Comparison of ENCODE assay signal across 1 cellular context in the genomic region with DNA sequence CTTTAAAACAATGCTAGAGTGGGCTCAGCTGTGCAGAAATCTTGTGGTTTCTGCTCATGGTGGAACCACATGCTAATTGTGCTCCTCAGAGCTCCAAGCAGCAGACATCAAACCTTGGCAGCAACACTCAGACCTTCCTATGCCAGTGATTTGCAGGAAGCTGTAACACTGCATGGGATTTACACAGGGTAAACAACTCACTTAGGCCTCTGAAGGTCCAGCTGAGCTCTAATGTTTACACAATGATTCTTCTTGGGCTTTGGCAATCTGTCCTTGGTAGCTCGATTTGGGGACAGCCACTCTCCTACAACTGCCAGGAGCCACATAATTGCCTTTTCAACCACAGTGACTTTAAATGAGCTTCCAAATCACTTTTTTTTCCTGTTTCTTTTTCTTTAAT.
TF ChIP-seq lines count a peak whose summit lies in the region.

No MANE protein-coding gene starts in this region.

TF ChIP-seq in HepG2, 621 proteins besides CTCF, POLR2A, EP300 and RAD21 (continued from another document and continues in another):
- TF ChIP-seq, protein P1, sequence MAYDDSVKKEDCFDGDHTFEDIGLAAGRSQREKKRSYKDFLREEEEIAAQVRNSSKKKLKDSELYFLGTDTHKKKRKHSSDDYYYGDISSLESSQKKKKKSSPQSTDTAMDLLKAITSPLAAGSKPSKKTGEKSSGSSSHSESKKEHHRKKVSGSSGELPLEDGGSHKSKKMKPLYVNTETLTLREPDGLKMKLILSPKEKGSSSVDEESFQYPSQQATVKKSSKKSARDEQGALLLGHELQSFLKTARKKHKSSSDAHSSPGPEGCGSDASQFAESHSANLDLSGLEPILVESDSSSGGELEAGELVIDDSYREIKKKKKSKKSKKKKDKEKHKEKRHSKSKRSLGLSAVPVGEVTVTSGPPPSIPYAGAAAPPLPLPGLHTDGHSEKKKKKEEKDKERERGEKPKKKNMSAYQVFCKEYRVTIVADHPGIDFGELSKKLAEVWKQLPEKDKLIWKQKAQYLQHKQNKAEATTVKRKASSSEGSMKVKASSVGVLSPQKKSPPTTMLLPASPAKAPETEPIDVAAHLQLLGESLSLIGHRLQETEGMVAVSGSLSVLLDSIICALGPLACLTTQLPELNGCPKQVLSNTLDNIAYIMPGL (CRISPR knock-in tag; IDR thresholded peaks at IDR 0.05; ENCODE audit: borderline replicate concordance in 1 of 2, low read depth in 1 of 2): 0 out of 4 replicates have a peak, but pooled peaks of 1 of the 2 experiments have one; percentile 37
- TF ChIP-seq ZNF780A (CRISPR knock-in tag; IDR thresholded peaks at IDR 0.05): no peak
- TF ChIP-seq HHEX (CRISPR knock-in tag; IDR thresholded peaks at IDR 0.05): no peak
- no peak for TF ChIP-seq ZNF570 (CRISPR knock-in tag; IDR thresholded peaks at IDR 0.05; ENCODE audit: borderline replicate concordance)
- TF ChIP-seq ZNF260 (CRISPR knock-in tag; IDR thresholded peaks at IDR 0.05; ENCODE audit: borderline replicate concordance, low read depth): no peak
- peak; percentile 55; the same call in 1 of the 2 replicates for TF ChIP-seq THAP11 (CRISPR knock-in tag; IDR thresholded peaks at IDR 0.05)
- no peak for TF ChIP-seq SNAPC2 (CRISPR knock-in tag; IDR thresholded peaks at IDR 0.05)
- no peak for TF ChIP-seq KDM2A (CRISPR knock-in tag; IDR thresholded peaks at IDR 0.05; ENCODE audit: borderline replicate concordance, low read depth)
- no peak for TF ChIP-seq NR2C2 (CRISPR knock-in tag; IDR thresholded peaks at IDR 0.05; ENCODE audit: borderline replicate concordance)
- TF ChIP-seq, protein P2, sequence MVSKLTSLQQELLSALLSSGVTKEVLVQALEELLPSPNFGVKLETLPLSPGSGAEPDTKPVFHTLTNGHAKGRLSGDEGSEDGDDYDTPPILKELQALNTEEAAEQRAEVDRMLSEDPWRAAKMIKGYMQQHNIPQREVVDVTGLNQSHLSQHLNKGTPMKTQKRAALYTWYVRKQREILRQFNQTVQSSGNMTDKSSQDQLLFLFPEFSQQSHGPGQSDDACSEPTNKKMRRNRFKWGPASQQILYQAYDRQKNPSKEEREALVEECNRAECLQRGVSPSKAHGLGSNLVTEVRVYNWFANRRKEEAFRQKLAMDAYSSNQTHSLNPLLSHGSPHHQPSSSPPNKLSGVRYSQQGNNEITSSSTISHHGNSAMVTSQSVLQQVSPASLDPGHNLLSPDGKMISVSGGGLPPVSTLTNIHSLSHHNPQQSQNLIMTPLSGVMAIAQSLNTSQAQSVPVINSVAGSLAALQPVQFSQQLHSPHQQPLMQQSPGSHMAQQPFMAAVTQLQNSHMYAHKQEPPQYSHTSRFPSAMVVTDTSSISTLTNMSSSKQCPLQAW (CRISPR knock-in tag; IDR thresholded peaks at IDR 0.05): peak; percentile 67; the same call in 1 of the 2 replicates
- TF ChIP-seq SNAI1 (CRISPR knock-in tag; IDR thresholded peaks at IDR 0.05; ENCODE audit: borderline replicate concordance): no peak
- TF ChIP-seq, protein P3, sequence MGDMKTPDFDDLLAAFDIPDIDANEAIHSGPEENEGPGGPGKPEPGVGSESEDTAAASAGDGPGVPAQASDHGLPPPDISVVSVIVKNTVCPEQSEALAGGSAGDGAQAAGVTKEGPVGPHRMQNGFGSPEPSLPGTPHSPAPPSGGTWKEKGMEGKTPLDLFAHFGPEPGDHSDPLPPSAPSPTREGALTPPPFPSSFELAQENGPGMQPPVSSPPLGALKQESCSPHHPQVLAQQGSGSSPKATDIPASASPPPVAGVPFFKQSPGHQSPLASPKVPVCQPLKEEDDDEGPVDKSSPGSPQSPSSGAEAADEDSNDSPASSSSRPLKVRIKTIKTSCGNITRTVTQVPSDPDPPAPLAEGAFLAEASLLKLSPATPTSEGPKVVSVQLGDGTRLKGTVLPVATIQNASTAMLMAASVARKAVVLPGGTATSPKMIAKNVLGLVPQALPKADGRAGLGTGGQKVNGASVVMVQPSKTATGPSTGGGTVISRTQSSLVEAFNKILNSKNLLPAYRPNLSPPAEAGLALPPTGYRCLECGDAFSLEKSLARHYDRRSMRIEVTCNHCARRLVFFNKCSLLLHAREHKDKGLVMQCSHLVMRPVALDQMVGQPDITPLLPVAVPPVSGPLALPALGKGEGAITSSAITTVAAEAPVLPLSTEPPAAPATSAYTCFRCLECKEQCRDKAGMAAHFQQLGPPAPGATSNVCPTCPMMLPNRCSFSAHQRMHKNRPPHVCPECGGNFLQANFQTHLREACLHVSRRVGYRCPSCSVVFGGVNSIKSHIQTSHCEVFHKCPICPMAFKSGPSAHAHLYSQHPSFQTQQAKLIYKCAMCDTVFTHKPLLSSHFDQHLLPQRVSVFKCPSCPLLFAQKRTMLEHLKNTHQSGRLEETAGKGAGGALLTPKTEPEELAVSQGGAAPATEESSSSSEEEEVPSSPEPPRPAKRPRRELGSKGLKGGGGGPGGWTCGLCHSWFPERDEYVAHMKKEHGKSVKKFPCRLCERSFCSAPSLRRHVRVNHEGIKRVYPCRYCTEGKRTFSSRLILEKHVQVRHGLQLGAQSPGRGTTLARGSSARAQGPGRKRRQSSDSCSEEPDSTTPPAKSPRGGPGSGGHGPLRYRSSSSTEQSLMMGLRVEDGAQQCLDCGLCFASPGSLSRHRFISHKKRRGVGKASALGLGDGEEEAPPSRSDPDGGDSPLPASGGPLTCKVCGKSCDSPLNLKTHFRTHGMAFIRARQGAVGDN (CRISPR knock-in tag; IDR thresholded peaks at IDR 0.05): no peak
- no peak for TF ChIP-seq ZNF333 (CRISPR knock-in tag; IDR thresholded peaks at IDR 0.05; ENCODE audit: borderline replicate concordance)
- TF ChIP-seq KLF6 (CRISPR knock-in tag; IDR thresholded peaks at IDR 0.05): no peak
- no peak for TF ChIP-seq ZKSCAN5 (CRISPR knock-in tag; IDR thresholded peaks at IDR 0.05)
- no peak for TF ChIP-seq RAD51 (IDR thresholded peaks at IDR 0.05; ENCODE audit: borderline replicate concordance)
- TF ChIP-seq MYNN (CRISPR knock-in tag; IDR thresholded peaks at IDR 0.05; ENCODE audit: low read depth): no peak
- TF ChIP-seq BRD4 (CRISPR knock-in tag; IDR thresholded peaks at IDR 0.05): no peak
- TF ChIP-seq TRIM24 (CRISPR knock-in tag; IDR thresholded peaks at IDR 0.05): no peak
- no peak for TF ChIP-seq ZNF616 (CRISPR knock-in tag; IDR thresholded peaks at IDR 0.05; ENCODE audit: low read depth)
- 0 out of 2 replicates have a peak, but pooled peaks have one; percentile 53 for TF ChIP-seq NAIF1 (CRISPR knock-in tag; IDR thresholded peaks at IDR 0.05; ENCODE audit: borderline replicate concordance)
- TF ChIP-seq ZSCAN31 (CRISPR knock-in tag; IDR thresholded peaks at IDR 0.05; ENCODE audit: low read depth): no peak
- TF ChIP-seq NBN (conservative IDR thresholded peaks at IDR 0.05): no peak
- TF ChIP-seq HOXD1 (CRISPR knock-in tag; IDR thresholded peaks at IDR 0.05): no peak
- TF ChIP-seq, protein P4, sequence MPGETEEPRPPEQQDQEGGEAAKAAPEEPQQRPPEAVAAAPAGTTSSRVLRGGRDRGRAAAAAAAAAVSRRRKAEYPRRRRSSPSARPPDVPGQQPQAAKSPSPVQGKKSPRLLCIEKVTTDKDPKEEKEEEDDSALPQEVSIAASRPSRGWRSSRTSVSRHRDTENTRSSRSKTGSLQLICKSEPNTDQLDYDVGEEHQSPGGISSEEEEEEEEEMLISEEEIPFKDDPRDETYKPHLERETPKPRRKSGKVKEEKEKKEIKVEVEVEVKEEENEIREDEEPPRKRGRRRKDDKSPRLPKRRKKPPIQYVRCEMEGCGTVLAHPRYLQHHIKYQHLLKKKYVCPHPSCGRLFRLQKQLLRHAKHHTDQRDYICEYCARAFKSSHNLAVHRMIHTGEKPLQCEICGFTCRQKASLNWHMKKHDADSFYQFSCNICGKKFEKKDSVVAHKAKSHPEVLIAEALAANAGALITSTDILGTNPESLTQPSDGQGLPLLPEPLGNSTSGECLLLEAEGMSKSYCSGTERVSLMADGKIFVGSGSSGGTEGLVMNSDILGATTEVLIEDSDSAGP (CRISPR knock-in tag; IDR thresholded peaks at IDR 0.05; ENCODE audit: borderline replicate concordance): no peak
- peak; percentile 63 for TF ChIP-seq POGZ (CRISPR knock-in tag; IDR thresholded peaks at IDR 0.05)
- TF ChIP-seq, protein P5, sequence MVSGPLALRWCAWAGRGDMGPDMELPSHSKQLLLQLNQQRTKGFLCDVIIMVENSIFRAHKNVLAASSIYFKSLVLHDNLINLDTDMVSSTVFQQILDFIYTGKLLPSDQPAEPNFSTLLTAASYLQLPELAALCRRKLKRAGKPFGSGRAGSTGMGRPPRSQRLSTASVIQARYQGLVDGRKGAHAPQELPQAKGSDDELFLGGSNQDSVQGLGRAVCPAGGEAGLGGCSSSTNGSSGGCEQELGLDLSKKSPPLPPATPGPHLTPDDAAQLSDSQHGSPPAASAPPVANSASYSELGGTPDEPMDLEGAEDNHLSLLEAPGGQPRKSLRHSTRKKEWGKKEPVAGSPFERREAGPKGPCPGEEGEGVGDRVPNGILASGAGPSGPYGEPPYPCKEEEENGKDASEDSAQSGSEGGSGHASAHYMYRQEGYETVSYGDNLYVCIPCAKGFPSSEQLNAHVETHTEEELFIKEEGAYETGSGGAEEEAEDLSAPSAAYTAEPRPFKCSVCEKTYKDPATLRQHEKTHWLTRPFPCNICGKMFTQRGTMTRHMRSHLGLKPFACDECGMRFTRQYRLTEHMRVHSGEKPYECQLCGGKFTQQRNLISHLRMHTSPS (CRISPR knock-in tag; IDR thresholded peaks at IDR 0.05; ENCODE audit: low read depth): 0 out of 2 replicates have a peak, but pooled peaks have one; percentile 34
- TF ChIP-seq, protein P6, sequence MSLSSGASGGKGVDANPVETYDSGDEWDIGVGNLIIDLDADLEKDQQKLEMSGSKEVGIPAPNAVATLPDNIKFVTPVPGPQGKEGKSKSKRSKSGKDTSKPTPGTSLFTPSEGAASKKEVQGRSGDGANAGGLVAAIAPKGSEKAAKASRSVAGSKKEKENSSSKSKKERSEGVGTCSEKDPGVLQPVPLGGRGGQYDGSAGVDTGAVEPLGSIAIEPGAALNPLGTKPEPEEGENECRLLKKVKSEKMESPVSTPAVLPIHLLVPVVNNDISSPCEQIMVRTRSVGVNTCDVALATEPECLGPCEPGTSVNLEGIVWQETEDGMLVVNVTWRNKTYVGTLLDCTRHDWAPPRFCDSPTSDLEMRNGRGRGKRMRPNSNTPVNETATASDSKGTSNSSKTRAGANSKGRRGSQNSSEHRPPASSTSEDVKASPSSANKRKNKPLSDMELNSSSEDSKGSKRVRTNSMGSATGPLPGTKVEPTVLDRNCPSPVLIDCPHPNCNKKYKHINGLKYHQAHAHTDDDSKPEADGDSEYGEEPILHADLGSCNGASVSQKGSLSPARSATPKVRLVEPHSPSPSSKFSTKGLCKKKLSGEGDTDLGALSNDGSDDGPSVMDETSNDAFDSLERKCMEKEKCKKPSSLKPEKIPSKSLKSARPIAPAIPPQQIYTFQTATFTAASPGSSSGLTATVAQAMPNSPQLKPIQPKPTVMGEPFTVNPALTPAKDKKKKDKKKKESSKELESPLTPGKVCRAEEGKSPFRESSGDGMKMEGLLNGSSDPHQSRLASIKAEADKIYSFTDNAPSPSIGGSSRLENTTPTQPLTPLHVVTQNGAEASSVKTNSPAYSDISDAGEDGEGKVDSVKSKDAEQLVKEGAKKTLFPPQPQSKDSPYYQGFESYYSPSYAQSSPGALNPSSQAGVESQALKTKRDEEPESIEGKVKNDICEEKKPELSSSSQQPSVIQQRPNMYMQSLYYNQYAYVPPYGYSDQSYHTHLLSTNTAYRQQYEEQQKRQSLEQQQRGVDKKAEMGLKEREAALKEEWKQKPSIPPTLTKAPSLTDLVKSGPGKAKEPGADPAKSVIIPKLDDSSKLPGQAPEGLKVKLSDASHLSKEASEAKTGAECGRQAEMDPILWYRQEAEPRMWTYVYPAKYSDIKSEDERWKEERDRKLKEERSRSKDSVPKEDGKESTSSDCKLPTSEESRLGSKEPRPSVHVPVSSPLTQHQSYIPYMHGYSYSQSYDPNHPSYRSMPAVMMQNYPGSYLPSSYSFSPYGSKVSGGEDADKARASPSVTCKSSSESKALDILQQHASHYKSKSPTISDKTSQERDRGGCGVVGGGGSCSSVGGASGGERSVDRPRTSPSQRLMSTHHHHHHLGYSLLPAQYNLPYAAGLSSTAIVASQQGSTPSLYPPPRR (CRISPR knock-in tag; IDR thresholded peaks at IDR 0.05; ENCODE audit: borderline replicate concordance): no peak; the same call in 1 of the 2 replicates
- TF ChIP-seq GFI1 (CRISPR knock-in tag; IDR thresholded peaks at IDR 0.05; ENCODE audit: borderline replicate concordance): peak; percentile 86
- no peak for TF ChIP-seq ZNF441 (CRISPR knock-in tag; IDR thresholded peaks at IDR 0.05; ENCODE audit: borderline replicate concordance)
- 0 out of 2 replicates have a peak, but pooled peaks have one; percentile 57 for TF ChIP-seq ZKSCAN8 (CRISPR knock-in tag; IDR thresholded peaks at IDR 0.05; ENCODE audit: borderline replicate concordance)
- no peak for TF ChIP-seq NCOR1 (IDR thresholded peaks at IDR 0.05; ENCODE audit: borderline replicate concordance, low read length)
- TF ChIP-seq MTA3 (CRISPR knock-in tag; IDR thresholded peaks at IDR 0.05): no peak
- no peak for TF ChIP-seq HOXA9 (CRISPR knock-in tag; IDR thresholded peaks at IDR 0.05; ENCODE audit: borderline replicate concordance)
- no peak for TF ChIP-seq ZNF615 (CRISPR knock-in tag; IDR thresholded peaks at IDR 0.05; ENCODE audit: borderline replicate concordance)
- no peak for TF ChIP-seq ZNF83 (CRISPR knock-in tag; IDR thresholded peaks at IDR 0.05; ENCODE audit: borderline replicate concordance)
- TF ChIP-seq, protein P7, sequence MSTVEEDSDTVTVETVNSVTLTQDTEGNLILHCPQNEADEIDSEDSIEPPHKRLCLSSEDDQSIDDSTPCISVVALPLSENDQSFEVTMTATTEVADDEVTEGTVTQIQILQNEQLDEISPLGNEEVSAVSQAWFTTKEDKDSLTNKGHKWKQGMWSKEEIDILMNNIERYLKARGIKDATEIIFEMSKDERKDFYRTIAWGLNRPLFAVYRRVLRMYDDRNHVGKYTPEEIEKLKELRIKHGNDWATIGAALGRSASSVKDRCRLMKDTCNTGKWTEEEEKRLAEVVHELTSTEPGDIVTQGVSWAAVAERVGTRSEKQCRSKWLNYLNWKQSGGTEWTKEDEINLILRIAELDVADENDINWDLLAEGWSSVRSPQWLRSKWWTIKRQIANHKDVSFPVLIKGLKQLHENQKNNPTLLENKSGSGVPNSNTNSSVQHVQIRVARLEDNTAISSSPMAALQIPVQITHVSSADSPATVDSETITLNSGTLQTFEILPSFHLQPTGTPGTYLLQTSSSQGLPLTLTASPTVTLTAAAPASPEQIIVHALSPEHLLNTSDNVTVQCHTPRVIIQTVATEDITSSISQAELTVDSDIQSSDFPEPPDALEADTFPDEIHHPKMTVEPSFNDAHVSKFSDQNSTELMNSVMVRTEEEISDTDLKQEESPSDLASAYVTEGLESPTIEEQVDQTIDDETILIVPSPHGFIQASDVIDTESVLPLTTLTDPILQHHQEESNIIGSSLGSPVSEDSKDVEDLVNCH (CRISPR knock-in tag; IDR thresholded peaks at IDR 0.05): no peak
- TF ChIP-seq NPAS2 (CRISPR knock-in tag; IDR thresholded peaks at IDR 0.05; ENCODE audit: borderline replicate concordance): no peak
- no peak for TF ChIP-seq GPN1 (CRISPR knock-in tag; IDR thresholded peaks at IDR 0.05; ENCODE audit: borderline replicate concordance)
- TF ChIP-seq, protein P8, sequence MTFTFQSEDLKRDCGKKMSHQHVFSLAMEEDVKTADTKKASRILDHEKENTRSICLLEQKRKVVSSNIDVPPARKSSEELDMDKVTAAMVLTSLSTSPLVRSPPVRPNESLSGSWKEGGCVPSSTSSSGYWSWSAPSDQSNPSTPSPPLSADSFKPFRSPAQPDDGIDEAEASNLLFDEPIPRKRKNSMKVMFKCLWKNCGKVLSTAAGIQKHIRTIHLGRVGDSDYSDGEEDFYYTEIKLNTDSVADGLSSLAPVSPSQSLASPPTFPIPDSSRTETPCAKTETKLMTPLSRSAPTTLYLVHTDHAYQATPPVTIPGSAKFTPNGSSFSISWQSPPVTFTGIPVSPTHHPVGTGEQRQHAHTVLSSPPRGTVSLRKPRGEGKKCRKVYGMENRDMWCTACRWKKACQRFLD (CRISPR knock-in tag; IDR thresholded peaks at IDR 0.05; ENCODE audit: borderline replicate concordance): no peak
- TF ChIP-seq REPIN1 (CRISPR knock-in tag; IDR thresholded peaks at IDR 0.05; ENCODE audit: borderline replicate concordance, low read depth): no peak
- TF ChIP-seq TP53 (CRISPR knock-in tag; conservative IDR thresholded peaks at IDR 0.05): no peak
